Comparison of ENCODE assay signal across 18 cellular contexts in the genomic region with DNA sequence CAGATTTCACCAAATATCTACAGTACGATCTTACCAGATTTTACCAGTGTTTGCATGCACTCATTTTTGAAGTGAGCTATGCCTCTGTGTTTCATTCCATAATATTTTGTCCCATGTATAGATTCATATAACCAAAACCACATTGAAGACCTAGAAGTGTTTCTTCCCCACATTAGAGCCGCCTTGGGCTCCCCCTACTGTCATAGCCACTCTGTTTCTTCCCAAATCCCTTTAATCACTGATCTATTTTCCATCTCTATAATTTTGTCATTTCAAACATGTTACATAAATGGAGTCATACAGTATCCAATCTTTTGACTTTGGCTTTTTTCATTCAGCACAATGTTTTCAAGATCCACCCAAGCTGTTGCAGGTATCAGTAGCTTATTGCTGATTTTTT. TPM values are rescaled to one million over a fixed set of nuclear protein-coding genes. Genes with fewer than 3 reads are reported as not detected.
DNase-seq lines count a peak whose midpoint lies in the region; ATAC-seq and TF ChIP-seq lines count a peak whose summit lies in the region.
"Had no signal": no experiment of that assay in that cellular context is flagged by ENCODE, and none has a peak within 500 bp of the region (broad histone marks: within the 10 kb centered on the region; RNA-seq: fewer than 3 reads in every experiment).

No MANE protein-coding gene starts in this region.

- CTCF ChIA-PET in activated CD4-positive, alpha-beta T cell treated with anti-CD3 and anti-CD28 coated beads for 36 hours (lab: Charles Lee): interaction anchor here (1.0 to 1.8 kb wide), 2 partner anchors 29 to 35 kb away, joined by 3 to 10 read pairs; no protein-coding TSS in a partner anchor

- H3K27ac Mint-ChIP-seq in activated CD4-positive, alpha-beta T cell treated with anti-CD3 and anti-CD28 coated beads for 36 hours: no peak overlapping the region
- no peak overlapping the region for H3K27ac Mint-ChIP-seq in endodermal cell

- TF ChIP-seq EP300 in suprapubic skin (IDR thresholded peaks at IDR 0.05): no peak

- TF ChIP-seq CTCF in OCI-LY3 (IDR thresholded peaks at IDR 0.05; ENCODE audit: low read depth, low read length): peak; percentile 45
- peak; percentile 73 for TF ChIP-seq CTCF in endodermal cell (conservative IDR thresholded peaks at IDR 0.05)
- peak; percentile 42 for TF ChIP-seq CTCF in retinal pigment epithelial cell (conservative IDR thresholded peaks at IDR 0.05; ENCODE audit: low read depth, low read length)
- TF ChIP-seq CTCF in suprapubic skin (IDR thresholded peaks at IDR 0.05): no peak

- H3K27ac ChIP-seq in OCI-LY3 (ENCODE audit: low read length) (no peak overlapping the region), endodermal cell (ENCODE audit: low read depth, low read length) (no peak overlapping the region), suprapubic skin (no peak overlapping the region)
- H3K27ac ChIP-seq: breast epithelium, prostate gland had no signal

- H3K4me3 ChIP-seq in OCI-LY3 (ENCODE audit: low read length): no peak overlapping the region
- no peak overlapping the region for H3K4me3 ChIP-seq in endodermal cell (ENCODE audit: low read length)
- no peak overlapping the region for H3K4me3 ChIP-seq in retinal pigment epithelial cell (ENCODE audit: low read length)
- H3K4me3 ChIP-seq in suprapubic skin: no peak overlapping the region
- H3K4me3 ChIP-seq: breast epithelium, mucosa of descending colon, prostate gland had no signal

- H3K27me3 ChIP-seq in OCI-LY3 (ENCODE audit: low read depth, low read length): peaks cover 32% of the 10 kb centered on the region
- H3K27me3 ChIP-seq in endodermal cell (ENCODE audit: control insufficient read depth, insufficient read depth, low read length, poor library complexity, severe bottlenecking): peaks cover 9% of the 10 kb centered on the region
- no peaks in the 10 kb centered on the region for H3K27me3 ChIP-seq in suprapubic skin
- H3K27me3 ChIP-seq: breast epithelium had no signal

- no peak overlapping the region for H3K4me2 ChIP-seq in OCI-LY3 (ENCODE audit: low read length)

- H3K4me3 Mint-ChIP-seq in activated CD4-positive, alpha-beta T cell treated with anti-CD3 and anti-CD28 coated beads for 36 hours: no peak overlapping the region
- no peak overlapping the region for H3K4me3 Mint-ChIP-seq in endodermal cell

- no peak overlapping the region for H3K9ac ChIP-seq in OCI-LY3 (ENCODE audit: low read length)
- H3K9ac ChIP-seq in endodermal cell (ENCODE audit: extremely low read depth, low read length, poor library complexity, severe bottlenecking): no peak overlapping the region

- WGBS in endodermal cell (ENCODE audit: insufficient coverage in 1 of 2, insufficient read length in 1 of 2), 2 experiments: 53 to 58% methylated on average over 2 of the region's 2 CpGs
- 41% methylated on average over 2 of the region's 2 CpGs for WGBS in suprapubic skin

- H2AFZ ChIP-seq in OCI-LY3 (ENCODE audit: low read depth, low read length): no peak overlapping the region

- no peak for ATAC-seq in activated CD4-positive, alpha-beta T cell treated with anti-CD3 and anti-CD28 coated beads for 36 hours
- ATAC-seq in HG02938 (IDR thresholded peaks at IDR 0.05; ENCODE audit: unreplicated experiment): no peak
- ATAC-seq: mucosa of descending colon had no signal

- intact Hi-C loops in activated CD4-positive, alpha-beta T cell treated with anti-CD3 and anti-CD28 coated beads for 36 hours (cut with DNase I, micrococcal nuclease): no loop called here

- no peaks in the 10 kb centered on the region for H3K4me1 Mint-ChIP-seq in activated CD4-positive, alpha-beta T cell treated with anti-CD3 and anti-CD28 coated beads for 36 hours
- no peaks in the 10 kb centered on the region for H3K4me1 Mint-ChIP-seq in endodermal cell

- no peaks in the 10 kb centered on the region for H4K20me1 ChIP-seq in OCI-LY3 (ENCODE audit: insufficient read depth, low read length)

- H3K36me3 Mint-ChIP-seq in activated CD4-positive, alpha-beta T cell treated with anti-CD3 and anti-CD28 coated beads for 36 hours (ENCODE audit: low read depth): no peaks in the 10 kb centered on the region
- H3K36me3 Mint-ChIP-seq in endodermal cell (ENCODE audit: low read depth): no peaks in the 10 kb centered on the region

- peak; percentile 8 for DNase-seq in activated CD4-positive, alpha-beta T cell treated with anti-CD3 and anti-CD28 coated beads for 36 hours
- DNase-seq in activated CD4-positive, alpha-beta T cell treated with anti-CD3 and anti-CD28 coated beads, Interleukin-2, amount 50 U/mL, for 1 hour: no peak
- DNase-seq in endodermal cell: no peak
- DNase-seq in retinal pigment epithelial cell (ENCODE audit: low read depth): no peak
- DNase-seq in suprapubic skin (ENCODE audit: low spot score in 2 of 2): no peak
- DNase-seq in amniotic stem cell (lab: John Stamatoyannopoulos, UW): no peak
- DNase-seq: ACHN, DMS79, glutamatergic neuron, kidney, mucosa of descending colon, NCI-H510A treated with DMSO at 0.1 percent for 48 hours had no signal

- H3K4me1 ChIP-seq in OCI-LY3 (ENCODE audit: low read length): peaks cover 6% of the 10 kb centered on the region
- H3K4me1 ChIP-seq in endodermal cell (ENCODE audit: control insufficient read depth, insufficient read depth, low read length): no peaks in the 10 kb centered on the region
- no peaks in the 10 kb centered on the region for H3K4me1 ChIP-seq in suprapubic skin
- H3K4me1 ChIP-seq: breast epithelium, prostate gland had no signal

- TF ChIP-seq POLR2A in suprapubic skin (IDR thresholded peaks at IDR 0.05): no peak

- no peaks in the 10 kb centered on the region for H3K79me2 ChIP-seq in OCI-LY3 (ENCODE audit: low read length)

- H3K9me3 Mint-ChIP-seq in activated CD4-positive, alpha-beta T cell treated with anti-CD3 and anti-CD28 coated beads for 36 hours (ENCODE audit: low read depth): no peaks in the 10 kb centered on the region
- H3K9me3 Mint-ChIP-seq in endodermal cell: no peaks in the 10 kb centered on the region

- POLR2A ChIA-PET in activated CD4-positive, alpha-beta T cell treated with anti-CD3 and anti-CD28 coated beads for 36 hours (lab: Charles Lee): no interaction called here

- peaks cover 23% of the 10 kb centered on the region for H3K27me3 Mint-ChIP-seq in activated CD4-positive, alpha-beta T cell treated with anti-CD3 and anti-CD28 coated beads for 36 hours
- peaks cover 13% of the 10 kb centered on the region for H3K27me3 Mint-ChIP-seq in endodermal cell (ENCODE audit: insufficient read depth)

- no peaks in the 10 kb centered on the region for H3K36me3 ChIP-seq in OCI-LY3 (replicated peaks; ENCODE audit: low read depth, low read length)
- no peaks in the 10 kb centered on the region for H3K36me3 ChIP-seq in endodermal cell (ENCODE audit: control insufficient read depth, insufficient read depth, low read length)
- no peaks in the 10 kb centered on the region for H3K36me3 ChIP-seq in suprapubic skin
- H3K36me3 ChIP-seq: breast epithelium, prostate gland had no signal

- H3K9me3 ChIP-seq in OCI-LY3 (ENCODE audit: insufficient read depth, low read length): no peaks in the 10 kb centered on the region
- H3K9me3 ChIP-seq in endodermal cell (ENCODE audit: control insufficient read depth, low read length): no peaks in the 10 kb centered on the region
- no peaks in the 10 kb centered on the region for H3K9me3 ChIP-seq in suprapubic skin
- H3K9me3 ChIP-seq: breast epithelium, mucosa of descending colon, prostate gland had no signal

RNA-seq across cellular contexts. Expression of a gene that starts 12.7 kb away (rescaled TPM):
- not detected for total RNA-seq in activated CD4-positive, alpha-beta T cell treated with anti-CD3 and anti-CD28 coated beads for 36 hours
- total RNA-seq in endodermal cell (not detected), suprapubic skin (not detected)
- polyA plus RNA-seq in endodermal cell (2013, experiment 1 of 2): not detected
- polyA plus RNA-seq in endodermal cell (2013, experiment 2 of 2): not detected
- total RNA-seq: activated CD8-positive, alpha-beta memory T cell treated with anti-CD3 and anti-CD28 coated beads for 36 hours; kidney; prostate gland had no signal

RNA-seq across cellular contexts. Expression of a gene that starts 27.6 kb away (rescaled TPM):
- not detected for total RNA-seq in activated CD4-positive, alpha-beta T cell treated with anti-CD3 and anti-CD28 coated beads for 36 hours
- not detected for total RNA-seq in endodermal cell
- polyA plus RNA-seq in endodermal cell (2013, experiment 1 of 2): not detected
- not detected for polyA plus RNA-seq in endodermal cell (2013, experiment 2 of 2)
- total RNA-seq in suprapubic skin: not detected
- total RNA-seq: activated CD8-positive, alpha-beta memory T cell treated with anti-CD3 and anti-CD28 coated beads for 36 hours; breast epithelium; kidney; mucosa of descending colon; prostate gland; temporal lobe had no signal

RNA-seq across cellular contexts. Expression of a gene that starts 39.1 kb away (rescaled TPM):
- total RNA-seq in activated CD4-positive, alpha-beta T cell treated with anti-CD3 and anti-CD28 coated beads for 36 hours: 10 to 100 TPM; 37.4 to 40.9 TPM
- 10 to 100 TPM; 23.2 to 28.2 TPM for total RNA-seq in endodermal cell
- polyA plus RNA-seq in endodermal cell (2013, experiment 1 of 2): 45.4 TPM
- polyA plus RNA-seq in endodermal cell (2013, experiment 2 of 2): 35.8 TPM
- 10 to 100 TPM in 1 of 4 donors, 1 to 10 TPM in 3; 7.1 to 19.1 (median 7.3) TPM for total RNA-seq in suprapubic skin

Comparison
In these comparisons a context has a peak if more than half of its experiments do, and no peak if none do; other contexts are left out.
1. CTCF ChIP-seq: peak in OCI-LY3 (single experiment), endodermal cell (single experiment) and retinal pigment epithelial cell (single experiment); none in suprapubic skin (0 of 2).